Comparison of ENCODE assay signal across 2 cellular contexts in genomic region chr19:18990128-18990708, GRCh38.
TF ChIP-seq lines count a peak whose summit lies in the region.

No MANE protein-coding gene starts in this region.

TF ChIP-seq in GM12891, 5 proteins besides CTCF, POLR2A, EP300 and RAD21:
- TF ChIP-seq POU2F2 (IDR thresholded peaks at IDR 0.05; ENCODE audit: low read depth, low read length) = no peak
- TF ChIP-seq SPI1 (IDR thresholded peaks at IDR 0.05; ENCODE audit: low read depth, low read length) = no peak
- peak; percentile 50; the same call in 1 of the 2 replicates for TF ChIP-seq POLR2AphosphoS5 (IDR thresholded peaks at IDR 0.05; ENCODE audit: low read depth, low read length)
- no peak for TF ChIP-seq PAX5 (IDR thresholded peaks at IDR 0.05; ENCODE audit: insufficient read depth, low read length, severe bottlenecking)
TF ChIP-seq in GM12891: peak in this region for 1.

TF ChIP-seq in HepG2, 621 proteins besides CTCF, POLR2A, EP300 and RAD21:
- TF ChIP-seq HNRNPL (IDR thresholded peaks at IDR 0.05; ENCODE audit: low read depth, low read length) (0 out of 2 replicates have a peak, but pooled peaks have one; percentile 23), POLR2AphosphoS5 (IDR thresholded peaks at IDR 0.05; ENCODE audit: low read depth, low read length) (0 out of 2 replicates have a peak, but pooled peaks have one; percentile 15), TOPORS (CRISPR knock-in tag; IDR thresholded peaks at IDR 0.05) (no peak), ZNF460 (CRISPR knock-in tag; IDR thresholded peaks at IDR 0.05; ENCODE audit: borderline replicate concordance) (no peak), MED1 (CRISPR knock-in tag; IDR thresholded peaks at IDR 0.05) (no peak), BORCS8-MEF2B (CRISPR knock-in tag; IDR thresholded peaks at IDR 0.05) (no peak), ARNT2 (CRISPR knock-in tag; IDR thresholded peaks at IDR 0.05; ENCODE audit: low read depth) (no peak), AGO2 (optimal IDR thresholded peaks at IDR 0.05; ENCODE audit: low read depth, low read length) (peak; percentile 95), ZNF687 (CRISPR knock-in tag; IDR thresholded peaks at IDR 0.05) (0 out of 2 replicates have a peak, but pooled peaks have one; percentile 6), POLR2G (IDR thresholded peaks at IDR 0.05; ENCODE audit: low read depth, low read length) (peak; percentile 49; the same call in 1 of the 2 replicates)
